ENCODE assay signal across 3 cellular contexts in genomic region chr6:148839044-148839443, GRCh38.
TF ChIP-seq lines count a peak whose summit lies in the region.

No MANE protein-coding gene starts in this region.

TF ChIP-seq in GM23338, 12 proteins besides CTCF, POLR2A, EP300 and RAD21:
- TF ChIP-seq ETS1 (IDR thresholded peaks at IDR 0.05) (no peak), CREB1 (CRISPR knock-in tag; IDR thresholded peaks at IDR 0.05; ENCODE audit: low read depth) (no peak), EZH2phosphoT487 (IDR thresholded peaks at IDR 0.05; ENCODE audit: unreplicated experiment) (no peak), EZH2 (IDR thresholded peaks at IDR 0.05; ENCODE audit: low read depth, unreplicated experiment) (no peak), REST (IDR thresholded peaks at IDR 0.05; ENCODE audit: unreplicated experiment) (no peak), NANOG (IDR thresholded peaks at IDR 0.05; ENCODE audit: borderline replicate concordance) (no peak), STAT1 (IDR thresholded peaks at IDR 0.05; ENCODE audit: unreplicated experiment) (no peak), POLR2AphosphoS5 (IDR thresholded peaks at IDR 0.05; ENCODE audit: low read depth) (no peak), ZNF331 (CRISPR knock-in tag; IDR thresholded peaks at IDR 0.05; ENCODE audit: low read depth) (no peak), JUNB (IDR thresholded peaks at IDR 0.05; ENCODE audit: unreplicated experiment) (no peak), ZNF114 (CRISPR knock-in tag; IDR thresholded peaks at IDR 0.05) (no peak)

TF ChIP-seq in K562, 482 proteins besides CTCF, POLR2A, EP300 and RAD21 (continued from another document):
- TF ChIP-seq ZBTB5 (IDR thresholded peaks at IDR 0.05), result no peak
- no peak for TF ChIP-seq MTF1 (CRISPR knock-in tag; IDR thresholded peaks at IDR 0.05; ENCODE audit: borderline replicate concordance)
- TF ChIP-seq FOXK2 (conservative IDR thresholded peaks at IDR 0.05 in 1 of 2, IDR thresholded peaks at IDR 0.05 in 1 of 2; ENCODE audit: low read depth in 2 of 2), result no peak
- peak; percentile 73 for TF ChIP-seq C11orf30 (IDR thresholded peaks at IDR 0.05; ENCODE audit: low read depth)
- TF ChIP-seq ZNF282 (CRISPR knock-in tag; IDR thresholded peaks at IDR 0.05), result no peak
- TF ChIP-seq ZNF263 (CRISPR knock-in tag; IDR thresholded peaks at IDR 0.05; ENCODE audit: borderline replicate concordance), result no peak
- TF ChIP-seq TCFL5 (CRISPR knock-in tag; conservative IDR thresholded peaks at IDR 0.05), result no peak
- no peak for TF ChIP-seq HMG20B (CRISPR knock-in tag; IDR thresholded peaks at IDR 0.05)
- no peak for TF ChIP-seq MEF2D (tag; conservative IDR thresholded peaks at IDR 0.05; ENCODE audit: low read depth)
- no peak for TF ChIP-seq NONO (IDR thresholded peaks at IDR 0.05; ENCODE audit: low read depth in 2 of 2, low read length in 1 of 2)
- peak; percentile 86 for TF ChIP-seq MAFK (IDR thresholded peaks at IDR 0.05; ENCODE audit: low read length)
- peak; percentile 89 for TF ChIP-seq ZNF316 (IDR thresholded peaks at IDR 0.05)
- no peak for TF ChIP-seq PTRF (tag; IDR thresholded peaks at IDR 0.05)
- no peak for TF ChIP-seq TAF15 (IDR thresholded peaks at IDR 0.05; ENCODE audit: low read depth, low read length)
- TF ChIP-seq CBX3 (IDR thresholded peaks at IDR 0.05; ENCODE audit: borderline replicate concordance in 1 of 2, low read length in 2 of 2), result no peak
- no peak for TF ChIP-seq TGIF2 (CRISPR knock-in tag; IDR thresholded peaks at IDR 0.05)
- TF ChIP-seq ZNF12 (CRISPR knock-in tag; IDR thresholded peaks at IDR 0.05), result no peak
- TF ChIP-seq ZNF436 (CRISPR knock-in tag; IDR thresholded peaks at IDR 0.05), result no peak
- TF ChIP-seq SLC30A9 (CRISPR knock-in tag; IDR thresholded peaks at IDR 0.05), result no peak
- no peak for TF ChIP-seq ARID3B (CRISPR knock-in tag; IDR thresholded peaks at IDR 0.05; ENCODE audit: borderline replicate concordance)
- TF ChIP-seq MAFF (IDR thresholded peaks at IDR 0.05; ENCODE audit: low read length), result peak; percentile 90
- peak; percentile 78 for TF ChIP-seq MAFG (tag; conservative IDR thresholded peaks at IDR 0.05)
- no peak for TF ChIP-seq MYC (IDR thresholded peaks at IDR 0.05; ENCODE audit: low read depth, low read length)
- no peak for TF ChIP-seq MYC (CRISPR knock-in tag; IDR thresholded peaks at IDR 0.05; ENCODE audit: borderline replicate concordance, low read depth)
- no peak for TF ChIP-seq THRB (CRISPR knock-in tag; conservative IDR thresholded peaks at IDR 0.05)

TF ChIP-seq in HepG2, 621 proteins besides CTCF, POLR2A, EP300 and RAD21 (continued from another document):
- no peak for TF ChIP-seq ZBTB33 (CRISPR knock-in tag; IDR thresholded peaks at IDR 0.05)
- no peak for TF ChIP-seq IRF2 (CRISPR knock-in tag; IDR thresholded peaks at IDR 0.05)
- no peak for TF ChIP-seq ZNF570 (CRISPR knock-in tag; IDR thresholded peaks at IDR 0.05; ENCODE audit: borderline replicate concordance)
- TF ChIP-seq MAFF (IDR thresholded peaks at IDR 0.05; ENCODE audit: low read depth, low read length), result peak; percentile 98
- no peak for TF ChIP-seq ZNF747 (CRISPR knock-in tag; IDR thresholded peaks at IDR 0.05; ENCODE audit: borderline replicate concordance)
- no peak for TF ChIP-seq SPEN (CRISPR knock-in tag; IDR thresholded peaks at IDR 0.05; ENCODE audit: low read depth)
